Comparison of ENCODE assay signal across 1 cellular context in the genomic region with DNA sequence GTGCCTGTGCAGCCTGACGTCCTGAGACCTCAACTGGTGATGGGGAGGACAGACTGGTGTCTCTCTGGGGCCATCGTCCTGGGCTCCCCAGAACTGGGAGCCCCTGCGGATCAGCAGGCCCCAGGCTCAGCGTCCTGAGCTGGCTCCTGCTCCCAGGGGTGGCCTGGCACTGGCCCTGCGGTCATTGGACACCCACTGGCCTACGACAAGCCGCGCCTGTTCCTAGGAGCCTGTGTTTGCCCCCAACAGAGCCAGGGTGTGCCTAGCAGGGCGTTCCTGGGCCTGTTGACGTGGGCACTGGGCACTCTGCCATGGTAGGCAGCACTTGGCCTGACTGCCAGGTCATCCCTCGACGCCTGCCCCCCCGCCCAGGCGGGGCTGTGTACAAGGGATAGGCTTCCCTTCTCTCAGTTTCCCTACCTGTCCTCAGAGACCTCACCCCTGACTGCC.
TF ChIP-seq lines count a peak whose summit lies in the region.

No MANE protein-coding gene starts in this region.

TF ChIP-seq in HCT116, 20 proteins besides CTCF, POLR2A, EP300 and RAD21 (continued from another document):
- TF ChIP-seq SP1 (IDR thresholded peaks at IDR 0.05; ENCODE audit: low read depth) (no peak), CEBPB (IDR thresholded peaks at IDR 0.05; ENCODE audit: low read depth) (no peak), EZH2 (IDR thresholded peaks at IDR 0.05) (no peak), EZH2phosphoT487 (IDR thresholded peaks at IDR 0.05; ENCODE audit: borderline replicate concordance) (no peak)
- TF ChIP-seq, protein P1, sequence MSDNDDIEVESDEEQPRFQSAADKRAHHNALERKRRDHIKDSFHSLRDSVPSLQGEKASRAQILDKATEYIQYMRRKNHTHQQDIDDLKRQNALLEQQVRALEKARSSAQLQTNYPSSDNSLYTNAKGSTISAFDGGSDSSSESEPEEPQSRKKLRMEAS (IDR thresholded peaks at IDR 0.05), result no peak
